ENCODE assay signal across 29 cellular contexts in genomic region chr2:2492800-2493199, GRCh38.
"Had no signal": no experiment of that assay in that cellular context is flagged by ENCODE, and none has a peak within 500 bp of the region (broad histone marks: within the 10 kb centered on the region; RNA-seq: fewer than 3 reads in every experiment).

No MANE protein-coding gene starts in this region.

- H3K4me1 Mint-ChIP-seq: stimulated activated effector memory CD8-positive, alpha-beta T cell treated with anti-CD3 and anti-CD28 coated beads, Interleukin-12 subunit alpha, Interleukin-12 subunit beta, amount 100 ng/mL, for 72 hours; stimulated activated memory B cell treated with anti-CD40 and anti-IgM and Interleukin-4, amounts not matched to agents 10 μg/mL and 1 μg/mL and 100 μg/mL, for 72 hours; stimulated activated naive B cell treated with anti-CD40 and anti-IgM and Interleukin-4, amounts not matched to agents 10 μg/mL and 1 μg/mL and 100 μg/mL, for 72 hours; stimulated activated naive CD8-positive, alpha-beta T cell treated with anti-CD3 and anti-CD28 coated beads, Interleukin-15, amount 100 ng/mL, for 72 hours had no signal

- H3K4me3 ChIP-seq: stomach, suprapubic skin, testis, thoracic aorta, thyroid gland, tibial artery, tibial nerve, transverse colon, upper lobe of left lung, upper lobe of right lung, uterus, vagina had no signal

- FAIRE-seq: urothelium cell line had no signal

- H3K27me3 ChIP-seq: stomach, suprapubic skin, testis, thyroid gland, tibial artery, tibial nerve, transverse colon, upper lobe of left lung, upper lobe of right lung, uterus, vagina had no signal

- H3K36me3 ChIP-seq: stomach, suprapubic skin, thoracic aorta, thyroid gland, tibial artery, tibial nerve, transverse colon, upper lobe of left lung, upper lobe of right lung, uterus, vagina had no signal

- H3K4me3 Mint-ChIP-seq: stimulated activated effector memory CD8-positive, alpha-beta T cell treated with anti-CD3 and anti-CD28 coated beads, Interleukin-12 subunit alpha, Interleukin-12 subunit beta, amount 100 ng/mL, for 72 hours; stimulated activated memory B cell treated with anti-CD40 and anti-IgM and Interleukin-4, amounts not matched to agents 10 μg/mL and 1 μg/mL and 100 μg/mL, for 72 hours; stimulated activated naive B cell treated with anti-CD40 and anti-IgM and Interleukin-4, amounts not matched to agents 10 μg/mL and 1 μg/mL and 100 μg/mL, for 72 hours; stimulated activated naive CD8-positive, alpha-beta T cell treated with anti-CD3 and anti-CD28 coated beads, Interleukin-15, amount 100 ng/mL, for 72 hours; stimulated activated naive CD8-positive, alpha-beta T cell treated with anti-CD3 and anti-CD28 coated beads, Interleukin-15, Interleukin-2, amounts not matched to agents 100 ng/mL and 50 ng/mL, for 24 hours; type B pancreatic cell had no signal

- H3K4me1 ChIP-seq: stomach, suprapubic skin, testis, thyroid gland, tibial artery, tibial nerve, transverse colon, upper lobe of left lung, upper lobe of right lung, uterus, vagina had no signal

- H3K9me3 ChIP-seq: suprapubic skin, testis, thoracic aorta, thyroid gland, tibial artery, tibial nerve, transverse colon, upper lobe of left lung, upper lobe of right lung, uterus, vagina had no signal

- H3K9me3 Mint-ChIP-seq: type B pancreatic cell had no signal

- ATAC-seq: stimulated activated effector memory CD8-positive, alpha-beta T cell treated with anti-CD3 and anti-CD28 coated beads, Interleukin-12 subunit alpha, Interleukin-12 subunit beta, amount 100 ng/mL, for 72 hours; stimulated activated memory B cell treated with anti-CD40 and anti-IgM and Interleukin-4, amounts not matched to agents 10 μg/mL and 1 μg/mL and 100 μg/mL, for 72 hours; stimulated activated naive B cell treated with anti-CD40 and anti-IgM and Interleukin-4, amounts not matched to agents 10 μg/mL and 1 μg/mL and 100 μg/mL, for 72 hours; stimulated activated naive CD8-positive, alpha-beta T cell treated with anti-CD3 and anti-CD28 coated beads, Interleukin-15, amount 100 ng/mL, for 72 hours; stimulated activated naive CD8-positive, alpha-beta T cell treated with anti-CD3 and anti-CD28 coated beads, Interleukin-15, Interleukin-2, amounts not matched to agents 100 U/mL and 50 U/mL, for 24 hours; upper lobe of right lung had no signal

- H3K36me3 Mint-ChIP-seq: stimulated activated effector memory CD8-positive, alpha-beta T cell treated with anti-CD3 and anti-CD28 coated beads, Interleukin-12 subunit alpha, Interleukin-12 subunit beta, amount 100 ng/mL, for 72 hours; stimulated activated memory B cell treated with anti-CD40 and anti-IgM and Interleukin-4, amounts not matched to agents 10 μg/mL and 1 μg/mL and 100 μg/mL, for 72 hours; stimulated activated naive B cell treated with anti-CD40 and anti-IgM and Interleukin-4, amounts not matched to agents 10 μg/mL and 1 μg/mL and 100 μg/mL, for 72 hours; type B pancreatic cell had no signal

- DNase-seq: stimulated activated CD4-positive, alpha-beta T cell treated with anti-CD3 and anti-CD28 coated beads, Interleukin-2, amount 100 ng/mL, for 48 hours; stimulated activated CD4-positive, alpha-beta T cell treated with anti-CD3 and anti-CD28 coated beads, Interleukin-4, amount 100 ng/mL, for 1 hour; stimulated activated CD4-positive, alpha-beta T cell treated with anti-CD3 and anti-CD28 coated beads, Interleukin-4, amount 100 ng/mL, for 24 hours; stimulated activated CD4-positive, alpha-beta T cell treated with anti-CD3 and anti-CD28 coated beads, Interleukin-4, amount 100 ng/mL, for 4 hours; stimulated activated CD8-positive, alpha-beta memory T cell treated with anti-CD3 and anti-CD28 coated beads, Interleukin-4, amount 100 ng/mL, for 48 hours; stimulated activated naive B cell treated with anti-CD40 and anti-IgM and Interleukin-4, amounts not matched to agents 10 μg/mL and 1 μg/mL and 100 μg/mL, for 72 hours; stimulated activated naive CD4-positive, alpha-beta T cell; stimulated activated naive CD4-positive, alpha-beta T cell treated with Interleukin-2 at 50 U/mL for 16 hours; stimulated activated naive CD8-positive, alpha-beta T cell treated with anti-CD3 and anti-CD28 coated beads, Interleukin-15, amount 100 ng/mL, for 72 hours; stimulated activated naive CD8-positive, alpha-beta T cell treated with anti-CD3 and anti-CD28 coated beads, Interleukin-15, Interleukin-2, amounts not matched to agents 100 U/mL and 50 U/mL, for 24 hours; stomach; substantia nigra; testis; thyroid gland; tibial artery; transverse colon; trophoblast cell; upper lobe of left lung; upper lobe of right lung; uterus had no signal

- H3K27ac ChIP-seq: stomach, suprapubic skin, testis, thoracic aorta, thyroid gland, tibial artery, tibial nerve, transverse colon, upper lobe of left lung, upper lobe of right lung, uterus, vagina had no signal

- H3K27ac Mint-ChIP-seq: stimulated activated effector memory CD8-positive, alpha-beta T cell treated with anti-CD3 and anti-CD28 coated beads, Interleukin-12 subunit alpha, Interleukin-12 subunit beta, amount 100 ng/mL, for 72 hours; stimulated activated memory B cell treated with anti-CD40 and anti-IgM and Interleukin-4, amounts not matched to agents 10 μg/mL and 1 μg/mL and 100 μg/mL, for 72 hours; stimulated activated naive B cell treated with anti-CD40 and anti-IgM and Interleukin-4, amounts not matched to agents 10 μg/mL and 1 μg/mL and 100 μg/mL, for 72 hours; stimulated activated naive CD8-positive, alpha-beta T cell treated with anti-CD3 and anti-CD28 coated beads, Interleukin-15, amount 100 ng/mL, for 72 hours; stimulated activated naive CD8-positive, alpha-beta T cell treated with anti-CD3 and anti-CD28 coated beads, Interleukin-15, Interleukin-2, amounts not matched to agents 100 ng/mL and 50 ng/mL, for 24 hours; type B pancreatic cell had no signal
